In genomic region chr20:49890651-49891361, GRCh38 we compare ENCODE assay signal across 13 cellular contexts. TPM values are rescaled to one million over a fixed set of nuclear protein-coding genes. Genes with fewer than 3 reads are reported as not detected.
DNase-seq lines count a peak whose midpoint lies in the region; ATAC-seq and TF ChIP-seq lines count a peak whose summit lies in the region.
"Had no signal": no experiment of that assay in that cellular context is flagged by ENCODE, and none has a peak within 500 bp of the region (broad histone marks: within the 10 kb centered on the region; RNA-seq: fewer than 3 reads in every experiment).

No MANE protein-coding gene starts in this region.

- POLR2A ChIA-PET in IMR-90 (lab: Charles Lee; ENCODE audit: unreplicated experiment), result no interaction called here

- no peak for DNase-seq in IMR-90
- DNase-seq in left lung, result no peak
- DNase-seq in stimulated activated effector memory CD8-positive, alpha-beta T cell treated with anti-CD3 and anti-CD28 coated beads, Interleukin-12 subunit alpha, Interleukin-12 subunit beta, amount 100 ng/mL, for 72 hours (ENCODE audit: low spot score in 2 of 2), result no peak
- DNase-seq in NCI-H1105 (lab: John Stamatoyannopoulos, UW), result no peak
- DNase-seq in COLO829 (ENCODE audit: low spot score), result no peak
- no peak for DNase-seq in NCI-H524 treated with DMSO at 0.1 percent for 48 hours (lab: John Stamatoyannopoulos, UW)
- DNase-seq: activated CD4-positive, alpha-beta T cell treated with anti-CD3 and anti-CD28 coated beads, Interleukin-2, amount 50 U/mL, for 48 hours; COR-L47; T-helper 17 cell had no signal

- no peaks in the 10 kb centered on the region for H3K27me3 ChIP-seq in IMR-90 (ENCODE audit: control insufficient read depth, insufficient read depth, low read length)
- no peaks in the 10 kb centered on the region for H3K27me3 ChIP-seq in left lung

- H2AFZ ChIP-seq in IMR-90 (replicated peaks; ENCODE audit: low read length, poor library complexity), result peak overlapping the region; percentile 27

- no peak overlapping the region for H2BK20ac ChIP-seq in IMR-90 (ENCODE audit: low read depth, low read length)

- dilution Hi-C loops in IMR-90 (cut with HindIII; ENCODE audit: low sequenced_read_pairs, unreplicated experiment), result no loop called here

- H3K36me3 ChIP-seq in IMR-90 (ENCODE audit: control insufficient read depth, insufficient read depth, low read length) (peaks cover 3% of the 10 kb centered on the region; the same call in 1 of the 2 replicates), left lung (peaks cover 0 to 40% of the 10 kb centered on the region in 2 donors)

- H3K27ac ChIP-seq in IMR-90 (ENCODE audit: insufficient read depth, low read length) (no peak overlapping the region), left lung (no peak overlapping the region)

- H4K91ac ChIP-seq in IMR-90 (ENCODE audit: insufficient read depth, low read depth, low read length), result no peak overlapping the region

- H3K4me3 ChIP-seq in IMR-90 (ENCODE audit: insufficient read depth, low read depth, low read length) (no peak overlapping the region), left lung (no peak overlapping the region)
- H3K4me3 ChIP-seq: skin epidermis had no signal

- H3K4me1 Mint-ChIP-seq in brain, result peaks cover 67% of the 10 kb centered on the region
- H3K4me1 Mint-ChIP-seq in stimulated activated effector memory CD8-positive, alpha-beta T cell treated with anti-CD3 and anti-CD28 coated beads, Interleukin-12 subunit alpha, Interleukin-12 subunit beta, amount 100 ng/mL, for 72 hours, result peaks cover 63% of the 10 kb centered on the region

- ATAC-seq in IMR-90 (ENCODE audit: low read depth) (peak; percentile 6; the same call in 1 of the 2 replicates), left lung (peak; percentile 67), GM21717 (IDR thresholded peaks at IDR 0.05; ENCODE audit: unreplicated experiment) (no peak)
- no peak for ATAC-seq in stimulated activated effector memory CD8-positive, alpha-beta T cell treated with anti-CD3 and anti-CD28 coated beads, Interleukin-12 subunit alpha, Interleukin-12 subunit beta, amount 100 ng/mL, for 72 hours
- ATAC-seq: T-helper 17 cell had no signal

- H3K4me1 ChIP-seq in IMR-90 (ENCODE audit: control insufficient read depth, insufficient read depth, low read length) (peaks cover 29% of the 10 kb centered on the region), left lung (peaks cover 26 to 90% of the 10 kb centered on the region in 2 donors)

- WGBS in IMR-90 (ENCODE audit: extremely low coverage in 2 of 2, insufficient read length in 1 of 2), 2 experiments, result 75% methylated on average over 4 of the region's 17 CpGs; no CpG with 5 or more reads in 1 of the 2 experiments

- peak overlapping the region in 2 of 5 experiments; percentile 46 to 62 for H3K4me3 Mint-ChIP-seq in brain
- no peak overlapping the region for H3K4me3 Mint-ChIP-seq in stimulated activated effector memory CD8-positive, alpha-beta T cell treated with anti-CD3 and anti-CD28 coated beads, Interleukin-12 subunit alpha, Interleukin-12 subunit beta, amount 100 ng/mL, for 72 hours
- H3K4me3 Mint-ChIP-seq: central memory CD8-positive, alpha-beta T cell; T-helper 17 cell had no signal

- no peak overlapping the region for H3K4ac ChIP-seq in IMR-90 (ENCODE audit: low read depth, low read length)

- TF ChIP-seq POLR2A in IMR-90 (IDR thresholded peaks at IDR 0.05; ENCODE audit: low read depth, low read length), result no peak

- H3K9me3 ChIP-seq in IMR-90 (ENCODE audit: control insufficient read depth, insufficient read depth, low read length) (no peaks in the 10 kb centered on the region), left lung (no peaks in the 10 kb centered on the region)

- H3K27me3 Mint-ChIP-seq in brain, result no peaks in the 10 kb centered on the region
- H3K27me3 Mint-ChIP-seq: central memory CD8-positive, alpha-beta T cell; T-helper 17 cell had no signal

- H2AK9ac ChIP-seq in IMR-90 (replicated peaks; ENCODE audit: low read depth, low read length, poor library complexity), result peak overlapping the region; percentile 48

- peak overlapping the region in 1 of 2 experiments; percentile 2; a peak in 1 of 4 replicates for H4K8ac ChIP-seq in IMR-90 (ENCODE audit: low read depth in 2 of 2, low read length in 2 of 2)

- H2BK120ac ChIP-seq in IMR-90 (ENCODE audit: low read depth, low read length), result no peak overlapping the region

- no peak for TF ChIP-seq RAD21 in IMR-90 (IDR thresholded peaks at IDR 0.05; ENCODE audit: low read length)

- peaks cover 0 to 3% (median 0%) of the 10 kb centered on the region in 5 experiments for H3K9me3 Mint-ChIP-seq in brain
- no peaks in the 10 kb centered on the region for H3K9me3 Mint-ChIP-seq in stimulated activated effector memory CD8-positive, alpha-beta T cell treated with anti-CD3 and anti-CD28 coated beads, Interleukin-12 subunit alpha, Interleukin-12 subunit beta, amount 100 ng/mL, for 72 hours
- H3K9me3 Mint-ChIP-seq: central memory CD8-positive, alpha-beta T cell had no signal

- H2BK5ac ChIP-seq in IMR-90 (ENCODE audit: low read depth, low read length, poor library complexity, severe bottlenecking), result no peak overlapping the region

- TF ChIP-seq CTCF in IMR-90 (conservative IDR thresholded peaks at IDR 0.05; ENCODE audit: low read depth, low read length) (no peak), brain (conservative IDR thresholded peaks at IDR 0.05) (no peak), left lung (IDR thresholded peaks at IDR 0.05) (no peak)

- no TSS peak for BruUV-seq in IMR-90 (replicated peaks; lab: Mats Ljungman, UMichigan)

- H3K23ac ChIP-seq in IMR-90 (ENCODE audit: low read depth, low read length), result no peak overlapping the region

- intact Hi-C loops in IMR-90 (cut with micrococcal nuclease) (no loop called here), left lung (cut with DNase I) (no loop called here)

- 0 out of 2 replicates have a peak, but pooled peaks cover 9% of the 10 kb centered on the region for H4K20me1 ChIP-seq in IMR-90 (ENCODE audit: insufficient read depth, low read length)

- no peaks in the 10 kb centered on the region for H3K9me1 ChIP-seq in IMR-90 (ENCODE audit: insufficient read depth, low read length)

- peak overlapping the region; percentile 14 to 98 (median 89) for H3K27ac Mint-ChIP-seq in brain
- H3K27ac Mint-ChIP-seq in stimulated activated effector memory CD8-positive, alpha-beta T cell treated with anti-CD3 and anti-CD28 coated beads, Interleukin-12 subunit alpha, Interleukin-12 subunit beta, amount 100 ng/mL, for 72 hours, result peak overlapping the region; percentile 94
- H3K27ac Mint-ChIP-seq: T-helper 17 cell had no signal

- CTCF ChIA-PET in IMR-90 (lab: Yijun Ruan, JAX), result no interaction called here

- H3K18ac ChIP-seq in IMR-90 (ENCODE audit: low read depth, low read length), result no peak overlapping the region

- no peak overlapping the region; the same call in 1 of the 2 replicates for H3K9ac ChIP-seq in IMR-90 (ENCODE audit: low read depth, low read length)

- in situ Hi-C loops in IMR-90 (cut with MboI; ENCODE audit: low sequenced_read_pairs), result no loop called here

- H3K14ac ChIP-seq in IMR-90 (replicated peaks; ENCODE audit: low read depth, low read length), result no peak overlapping the region

- H3K4me2 ChIP-seq in IMR-90 (ENCODE audit: low read depth, low read length), result no peak overlapping the region

- no peak overlapping the region for H2BK15ac ChIP-seq in IMR-90 (ENCODE audit: low read depth, low read length)

- H3K56ac ChIP-seq in IMR-90 (ENCODE audit: extremely low read depth, insufficient read depth, low read length), result no peak overlapping the region

- no peak overlapping the region for H2AK5ac ChIP-seq in IMR-90 (ENCODE audit: low read depth, low read length)

- H3K79me1 ChIP-seq in IMR-90 (ENCODE audit: low read depth in 1 of 2, low read length in 2 of 2), result no peaks in the 10 kb centered on the region; a peak in 1 of 4 replicates

- H4K5ac ChIP-seq in IMR-90 (ENCODE audit: low read depth, low read length), result no peak overlapping the region

- H3K36me3 Mint-ChIP-seq in brain, result peaks cover 6% of the 10 kb centered on the region
- peaks cover 71% of the 10 kb centered on the region for H3K36me3 Mint-ChIP-seq in stimulated activated effector memory CD8-positive, alpha-beta T cell treated with anti-CD3 and anti-CD28 coated beads, Interleukin-12 subunit alpha, Interleukin-12 subunit beta, amount 100 ng/mL, for 72 hours

TF ChIP-seq in IMR-90, 13 proteins besides CTCF, POLR2A, EP300 and RAD21 (continues in another document):
- TF ChIP-seq MXI1 (IDR thresholded peaks at IDR 0.05; ENCODE audit: borderline replicate concordance, low read depth, low read length) (no peak), NFE2L2 (IDR thresholded peaks at IDR 0.05; ENCODE audit: low read depth, low read length) (no peak), SMC3 (IDR thresholded peaks at IDR 0.05; ENCODE audit: low read depth, low read length) (no peak), RFX5 (IDR thresholded peaks at IDR 0.05; ENCODE audit: low read depth, low read length) (no peak), FOS (IDR thresholded peaks at IDR 0.05; ENCODE audit: low read depth, low read length) (no peak), MAFK (IDR thresholded peaks at IDR 0.05; ENCODE audit: low read depth, low read length) (no peak), CEBPB (IDR thresholded peaks at IDR 0.05; ENCODE audit: low read depth, low read length) (no peak), CHD1 (IDR thresholded peaks at IDR 0.05; ENCODE audit: low read depth, low read length) (no peak), BHLHE40 (IDR thresholded peaks at IDR 0.05; ENCODE audit: low read depth, low read length) (no peak), RCOR1 (IDR thresholded peaks at IDR 0.05; ENCODE audit: insufficient replicate concordance, low read length) (no peak), MAZ (IDR thresholded peaks at IDR 0.05; ENCODE audit: borderline replicate concordance, low read depth, low read length) (no peak)

RNA-seq across cellular contexts. Expression of gene SPATA2, which starts 24.5 kb away (rescaled TPM):
- total RNA-seq in IMR-90 (2012; rRNA removed), result 1.3 and 1.4 TPM in 2 replicates
- 4.4 and 4.5 TPM in 2 replicates for polyA plus RNA-seq in IMR-90 (2012; rRNA removed)
- 3.5 and 5.8 TPM in 2 replicates for polyA plus RNA-seq in IMR-90 (2012; cell fraction: cytosol; rRNA removed)
- 5.9 and 9.4 TPM in 2 replicates for polyA plus RNA-seq in IMR-90 (2012; cell fraction: nucleus; rRNA removed; ENCODE audit: low replicate concordance)
- 16.6 TPM for polyA plus RNA-seq in brain (ENCODE audit: insufficient read depth, low read depth, low replicate concordance)
- 1 to 10 TPM; 6.9 to 7.1 TPM for total RNA-seq in left lung

RNA-seq across cellular contexts. Expression of gene RNF114, which starts 45.4 kb away (rescaled TPM):
- total RNA-seq in IMR-90 (2012; rRNA removed) (44.6 and 49.7 TPM in 2 replicates), left lung (10 to 100 TPM; 63.5 to 69.0 TPM)
- polyA plus RNA-seq in IMR-90 (2012; rRNA removed) (55.0 and 62.3 TPM in 2 replicates), brain (ENCODE audit: insufficient read depth, low read depth, low replicate concordance) (82.0 TPM)
- polyA plus RNA-seq in IMR-90 (2012; cell fraction: cytosol; rRNA removed), result 122 and 166 TPM in 2 replicates
- polyA plus RNA-seq in IMR-90 (2012; cell fraction: nucleus; rRNA removed; ENCODE audit: low replicate concordance), result 88.0 and 111 TPM in 2 replicates

Comparison
In these comparisons a context has a peak if more than half of its experiments do, and no peak if none do; other contexts are left out.
1. ATAC-seq: peak in IMR-90 (single experiment) and left lung (single experiment); none in stimulated activated effector memory CD8-positive, alpha-beta T cell treated with anti-CD3 and anti-CD28 coated beads, Interleukin-12 subunit alpha, Interleukin-12 subunit beta, amount 100 ng/mL, for 72 hours (single experiment) and GM21717 (single experiment).